1 cellular context compared by ENCODE assay signal in genomic region chr6:31734703-31735500, GRCh38.
TF ChIP-seq lines count a peak whose summit lies in the region.

No MANE protein-coding gene starts in this region.

TF ChIP-seq in HEK293, 187 proteins besides CTCF, POLR2A, EP300 and RAD21 (continued from another document and continues in another):
- TF ChIP-seq ZNF280C (tag by site-specific recombination; IDR thresholded peaks at IDR 0.05) (no peak), ZNF560 (tag by site-specific recombination; IDR thresholded peaks at IDR 0.05; ENCODE audit: borderline replicate concordance) (no peak), ZNF114 (tag by site-specific recombination; IDR thresholded peaks at IDR 0.05) (no peak), IKZF3 (tag by site-specific recombination; IDR thresholded peaks at IDR 0.05) (peak; percentile 52), ZNF626 (tag by site-specific recombination; IDR thresholded peaks at IDR 0.05) (no peak), ZNF112 (tag by site-specific recombination; IDR thresholded peaks at IDR 0.05) (no peak), ZNF426 (tag by site-specific recombination; IDR thresholded peaks at IDR 0.05) (no peak), ZNF558 (tag by site-specific recombination; IDR thresholded peaks at IDR 0.05) (0 out of 2 replicates have a peak, but pooled peaks have one; percentile 32), ZNF174 (tag by site-specific recombination; IDR thresholded peaks at IDR 0.05) (no peak), KLF7 (tag by site-specific recombination; IDR thresholded peaks at IDR 0.05; ENCODE audit: borderline replicate concordance) (0 out of 2 replicates have a peak, but pooled peaks have one; percentile 23), ZNF366 (tag by site-specific recombination; conservative IDR thresholded peaks at IDR 0.05) (peak; percentile 85), HOXA7 (CRISPR knock-in tag; IDR thresholded peaks at IDR 0.05; ENCODE audit: borderline replicate concordance) (no peak), ZNF792 (tag by site-specific recombination; IDR thresholded peaks at IDR 0.05) (no peak), ZBTB17 (tag by site-specific recombination; IDR thresholded peaks at IDR 0.05) (peak; percentile 88), ZNF837 (tag by site-specific recombination; IDR thresholded peaks at IDR 0.05) (no peak), ZFP37 (tag by site-specific recombination; IDR thresholded peaks at IDR 0.05) (no peak), SCRT2 (tag by site-specific recombination; IDR thresholded peaks at IDR 0.05) (no peak), SP3 (tag by site-specific recombination; IDR thresholded peaks at IDR 0.05) (peak; percentile 83), ZFP69B (tag by site-specific recombination; IDR thresholded peaks at IDR 0.05) (peak; percentile 99), ZNF37A (tag by site-specific recombination; IDR thresholded peaks at IDR 0.05) (no peak), ZNF623 (tag by site-specific recombination; IDR thresholded peaks at IDR 0.05) (no peak), ZNF280D (tag by site-specific recombination; IDR thresholded peaks at IDR 0.05) (no peak; the same call in 1 of the 2 replicates), ZNF335 (tag by site-specific recombination; conservative IDR thresholded peaks at IDR 0.05) (peak; percentile 94), ZNF391 (tag by site-specific recombination; IDR thresholded peaks at IDR 0.05; ENCODE audit: borderline replicate concordance, low read depth) (no peak), ZSCAN23 (tag by site-specific recombination; IDR thresholded peaks at IDR 0.05) (0 out of 2 replicates have a peak, but pooled peaks have one; percentile 13), ZSCAN16 (tag by site-specific recombination; IDR thresholded peaks at IDR 0.05) (no peak), ZNF555 (tag by site-specific recombination; conservative IDR thresholded peaks at IDR 0.05) (no peak), ZNF248 (tag by site-specific recombination; IDR thresholded peaks at IDR 0.05) (no peak), ZNF48 (tag by site-specific recombination; IDR thresholded peaks at IDR 0.05) (no peak), ZNF416 (tag by site-specific recombination; IDR thresholded peaks at IDR 0.05) (no peak), YY2 (tag by site-specific recombination; IDR thresholded peaks at IDR 0.05) (no peak), ZSCAN30 (tag by site-specific recombination; IDR thresholded peaks at IDR 0.05) (peak; percentile 25; the same call in 1 of the 2 replicates), ZNF530 (tag by site-specific recombination; IDR thresholded peaks at IDR 0.05; ENCODE audit: low read depth) (no peak), GLIS2 (tag by site-specific recombination; IDR thresholded peaks at IDR 0.05) (peak; percentile 96), ZFHX2 (tag by site-specific recombination; conservative IDR thresholded peaks at IDR 0.05) (no peak; the same call in 1 of the 2 replicates), OSR2 (tag by site-specific recombination; IDR thresholded peaks at IDR 0.05) (no peak), ZNF449 (tag by site-specific recombination; IDR thresholded peaks at IDR 0.05) (no peak), ZNF548 (tag by site-specific recombination; IDR thresholded peaks at IDR 0.05) (no peak), ZBTB7A (tag by site-specific recombination; IDR thresholded peaks at IDR 0.05; ENCODE audit: low read depth) (no peak; the same call in none of the 2 replicates), ZBTB26 (tag by site-specific recombination; optimal IDR thresholded peaks at IDR 0.05) (peak; percentile 11), ZFP41 (tag by site-specific recombination; IDR thresholded peaks at IDR 0.05; ENCODE audit: borderline replicate concordance) (no peak), ZNF133 (tag by site-specific recombination; IDR thresholded peaks at IDR 0.05) (no peak), ZNF26 (tag by site-specific recombination; IDR thresholded peaks at IDR 0.05) (no peak), ZNF514 (tag by site-specific recombination; IDR thresholded peaks at IDR 0.05) (no peak), ZNF670 (tag by site-specific recombination; IDR thresholded peaks at IDR 0.05; ENCODE audit: low read depth) (no peak), ZNF830 (tag by site-specific recombination; IDR thresholded peaks at IDR 0.05; ENCODE audit: low read depth) (no peak)
- TF ChIP-seq, protein P1, sequence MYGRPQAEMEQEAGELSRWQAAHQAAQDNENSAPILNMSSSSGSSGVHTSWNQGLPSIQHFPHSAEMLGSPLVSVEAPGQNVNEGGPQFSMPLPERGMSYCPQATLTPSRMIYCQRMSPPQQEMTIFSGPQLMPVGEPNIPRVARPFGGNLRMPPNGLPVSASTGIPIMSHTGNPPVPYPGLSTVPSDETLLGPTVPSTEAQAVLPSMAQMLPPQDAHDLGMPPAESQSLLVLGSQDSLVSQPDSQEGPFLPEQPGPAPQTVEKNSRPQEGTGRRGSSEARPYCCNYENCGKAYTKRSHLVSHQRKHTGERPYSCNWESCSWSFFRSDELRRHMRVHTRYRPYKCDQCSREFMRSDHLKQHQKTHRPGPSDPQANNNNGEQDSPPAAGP (tag by site-specific recombination; IDR thresholded peaks at IDR 0.05) = peak; percentile 78
- TF ChIP-seq, protein P2, sequence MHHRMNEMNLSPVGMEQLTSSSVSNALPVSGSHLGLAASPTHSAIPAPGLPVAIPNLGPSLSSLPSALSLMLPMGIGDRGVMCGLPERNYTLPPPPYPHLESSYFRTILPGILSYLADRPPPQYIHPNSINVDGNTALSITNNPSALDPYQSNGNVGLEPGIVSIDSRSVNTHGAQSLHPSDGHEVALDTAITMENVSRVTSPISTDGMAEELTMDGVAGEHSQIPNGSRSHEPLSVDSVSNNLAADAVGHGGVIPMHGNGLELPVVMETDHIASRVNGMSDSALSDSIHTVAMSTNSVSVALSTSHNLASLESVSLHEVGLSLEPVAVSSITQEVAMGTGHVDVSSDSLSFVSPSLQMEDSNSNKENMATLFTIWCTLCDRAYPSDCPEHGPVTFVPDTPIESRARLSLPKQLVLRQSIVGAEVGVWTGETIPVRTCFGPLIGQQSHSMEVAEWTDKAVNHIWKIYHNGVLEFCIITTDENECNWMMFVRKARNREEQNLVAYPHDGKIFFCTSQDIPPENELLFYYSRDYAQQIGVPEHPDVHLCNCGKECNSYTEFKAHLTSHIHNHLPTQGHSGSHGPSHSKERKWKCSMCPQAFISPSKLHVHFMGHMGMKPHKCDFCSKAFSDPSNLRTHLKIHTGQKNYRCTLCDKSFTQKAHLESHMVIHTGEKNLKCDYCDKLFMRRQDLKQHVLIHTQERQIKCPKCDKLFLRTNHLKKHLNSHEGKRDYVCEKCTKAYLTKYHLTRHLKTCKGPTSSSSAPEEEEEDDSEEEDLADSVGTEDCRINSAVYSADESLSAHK (tag by site-specific recombination; IDR thresholded peaks at IDR 0.05) = no peak
- TF ChIP-seq, protein P3, sequence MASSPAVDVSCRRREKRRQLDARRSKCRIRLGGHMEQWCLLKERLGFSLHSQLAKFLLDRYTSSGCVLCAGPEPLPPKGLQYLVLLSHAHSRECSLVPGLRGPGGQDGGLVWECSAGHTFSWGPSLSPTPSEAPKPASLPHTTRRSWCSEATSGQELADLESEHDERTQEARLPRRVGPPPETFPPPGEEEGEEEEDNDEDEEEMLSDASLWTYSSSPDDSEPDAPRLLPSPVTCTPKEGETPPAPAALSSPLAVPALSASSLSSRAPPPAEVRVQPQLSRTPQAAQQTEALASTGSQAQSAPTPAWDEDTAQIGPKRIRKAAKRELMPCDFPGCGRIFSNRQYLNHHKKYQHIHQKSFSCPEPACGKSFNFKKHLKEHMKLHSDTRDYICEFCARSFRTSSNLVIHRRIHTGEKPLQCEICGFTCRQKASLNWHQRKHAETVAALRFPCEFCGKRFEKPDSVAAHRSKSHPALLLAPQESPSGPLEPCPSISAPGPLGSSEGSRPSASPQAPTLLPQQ (tag by site-specific recombination; IDR thresholded peaks at IDR 0.05) = peak; percentile 99
- TF ChIP-seq, protein P4, sequence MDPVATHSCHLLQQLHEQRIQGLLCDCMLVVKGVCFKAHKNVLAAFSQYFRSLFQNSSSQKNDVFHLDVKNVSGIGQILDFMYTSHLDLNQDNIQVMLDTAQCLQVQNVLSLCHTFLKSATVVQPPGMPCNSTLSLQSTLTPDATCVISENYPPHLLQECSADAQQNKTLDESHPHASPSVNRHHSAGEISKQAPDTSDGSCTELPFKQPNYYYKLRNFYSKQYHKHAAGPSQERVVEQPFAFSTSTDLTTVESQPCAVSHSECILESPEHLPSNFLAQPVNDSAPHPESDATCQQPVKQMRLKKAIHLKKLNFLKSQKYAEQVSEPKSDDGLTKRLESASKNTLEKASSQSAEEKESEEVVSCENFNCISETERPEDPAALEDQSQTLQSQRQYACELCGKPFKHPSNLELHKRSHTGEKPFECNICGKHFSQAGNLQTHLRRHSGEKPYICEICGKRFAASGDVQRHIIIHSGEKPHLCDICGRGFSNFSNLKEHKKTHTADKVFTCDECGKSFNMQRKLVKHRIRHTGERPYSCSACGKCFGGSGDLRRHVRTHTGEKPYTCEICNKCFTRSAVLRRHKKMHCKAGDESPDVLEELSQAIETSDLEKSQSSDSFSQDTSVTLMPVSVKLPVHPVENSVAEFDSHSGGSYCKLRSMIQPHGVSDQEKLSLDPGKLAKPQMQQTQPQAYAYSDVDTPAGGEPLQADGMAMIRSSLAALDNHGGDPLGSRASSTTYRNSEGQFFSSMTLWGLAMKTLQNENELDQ (tag by site-specific recombination; IDR thresholded peaks at IDR 0.05; ENCODE audit: low read depth) = no peak
